34 cellular contexts compared by ENCODE assay signal in the genomic region with DNA sequence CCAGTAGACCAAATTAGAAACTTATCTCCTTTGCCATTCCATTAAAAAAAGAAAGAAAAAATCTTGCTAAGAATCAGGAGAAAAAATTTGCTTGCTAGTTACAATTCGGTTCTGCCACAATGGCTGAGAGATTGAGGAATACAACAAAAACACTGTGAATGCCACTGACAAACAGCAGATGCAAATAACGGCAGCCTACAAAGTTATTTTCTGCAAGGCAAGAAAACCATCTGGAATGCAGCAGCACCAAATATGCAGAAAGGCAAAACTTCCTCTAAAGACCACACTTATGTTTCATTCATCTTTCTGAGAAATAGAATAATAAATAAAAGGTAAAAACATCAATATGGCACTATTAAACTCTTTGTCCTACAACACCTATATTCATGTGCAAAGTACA.
DNase-seq lines count a peak whose midpoint lies in the region; ATAC-seq, FAIRE-seq and TF ChIP-seq lines count a peak whose summit lies in the region.
"Had no signal": no experiment of that assay in that cellular context is flagged by ENCODE, and none has a peak within 500 bp of the region (broad histone marks: within the 10 kb centered on the region; RNA-seq: fewer than 3 reads in every experiment).

No MANE protein-coding gene starts in this region.

- DNase-seq in AG20443 (ENCODE audit: low spot score): peak; percentile 20
- no peak for DNase-seq in SK-N-SH
- DNase-seq in H1 (ENCODE audit: low read depth in 1 of 2, low spot score in 2 of 2): no peak
- no peak for DNase-seq in neural crest cell (ENCODE audit: low read depth, low spot score)
- DNase-seq in naive thymus-derived CD8-positive, alpha-beta T cell: no peak
- DNase-seq in occipital lobe (lab: John Stamatoyannopoulos, UW): no peak
- no peak for DNase-seq in activated effector memory CD4-positive, alpha-beta T cell treated with anti-CD3 and anti-CD28 coated beads, Interleukin-2, amount 50 U/mL, for 16 hours
- DNase-seq: activated CD4-positive, alpha-beta T cell treated with anti-CD3 and anti-CD28 coated beads for 4 hours; activated CD8-positive, alpha-beta T cell treated with anti-CD3 and anti-CD28 coated beads, Interleukin-2, amount 10 ng/mL, durations not matched to agents 7 days and 5 days; activated naive CD4-positive, alpha-beta T cell treated with anti-CD3 and anti-CD28 coated beads, Interleukin-2, amount 50 U/mL, for 16 hours; cortex of kidney; effector memory CD4-positive, alpha-beta T cell; erythroblast; H9; heart left ventricle; islet precursor cell; MG63; midbrain; NCI-H2081 treated with DMSO at 0.1 percent for 48 hours; NCI-H2227 treated with DMSO at 0.1 percent for 48 hours; NCI-H526 treated with DMSO at 0.1 percent for 48 hours; NK-92 treated with Interleukin-12 subunit alpha and Interleukin-12 subunit beta, amount 100 ng/mL, for 24 hours; PC-9; right cardiac atrium; Right ventricle myocardium superior; spleen; stimulated activated CD4-positive, alpha-beta T cell treated with anti-CD3 and anti-CD28 coated beads, Interleukin-2, amount 100 ng/mL, for 24 hours; stimulated activated CD8-positive, alpha-beta memory T cell treated with anti-CD3 and anti-CD28 coated beads, Interleukin-4, amount 100 ng/mL, for 48 hours; testis had no signal

- H2BK120ac ChIP-seq in H1 (replicated peaks; ENCODE audit: low read depth, low read length): no peak overlapping the region

- no peak overlapping the region for H2BK5ac ChIP-seq in H1 (ENCODE audit: low read depth, low read length)

- peaks cover 3% of the 10 kb centered on the region for H3K36me3 Mint-ChIP-seq in neural crest cell (ENCODE audit: low read depth)
- H3K36me3 Mint-ChIP-seq in naive thymus-derived CD8-positive, alpha-beta T cell: no peaks in the 10 kb centered on the region
- H3K36me3 Mint-ChIP-seq: natural killer cell treated with Interleukin-12 subunit alpha and Interleukin-12 subunit beta and Interleukin-15 and Interleukin-18, amount 100 ng/mL, for 72 hours had no signal

- H3K9ac ChIP-seq in SK-N-SH: no peak overlapping the region
- no peak overlapping the region for H3K9ac ChIP-seq in H1 (replicated peaks in 1 of 4; ENCODE audit: extremely low read depth in 1 of 4, low read depth in 3 of 4, low read length in 3 of 4)
- H3K9ac ChIP-seq: BLaER1 treated with 17β-estradiol and CSF1 and Interleukin-3, amounts not matched to agents 10 nM and 100 nM; KMS-11 had no signal

- H2AK5ac ChIP-seq in H1 (ENCODE audit: low read depth, low read length): no peak overlapping the region

- FAIRE-seq in H1 (lab: Jason Lieb, UNC): no peak
- FAIRE-seq: GM12892 had no signal

- H3K9me3 Mint-ChIP-seq in neural crest cell: no peaks in the 10 kb centered on the region
- H3K9me3 Mint-ChIP-seq in naive thymus-derived CD8-positive, alpha-beta T cell: no peaks in the 10 kb centered on the region
- H3K9me3 Mint-ChIP-seq: H9; natural killer cell treated with Interleukin-12 subunit alpha and Interleukin-12 subunit beta and Interleukin-15 and Interleukin-18, amount 100 ng/mL, for 72 hours; stimulated activated naive CD8-positive, alpha-beta T cell treated with anti-CD3 and anti-CD28 coated beads, Interleukin-15, Interleukin-2, amounts not matched to agents 100 ng/mL and 50 ng/mL, for 24 hours had no signal

- H3K4me3 Mint-ChIP-seq in neural crest cell: no peak overlapping the region
- H3K4me3 Mint-ChIP-seq in naive thymus-derived CD8-positive, alpha-beta T cell: no peak overlapping the region
- H3K4me3 Mint-ChIP-seq: activated CD8-positive, alpha-beta T cell treated with anti-CD3 and anti-CD28 coated beads, Interleukin-2, amount 10 ng/mL, durations not matched to agents 7 days and 5 days; H9; natural killer cell treated with Interleukin-12 subunit alpha and Interleukin-12 subunit beta and Interleukin-15 and Interleukin-18, amount 100 ng/mL, for 72 hours; stimulated activated naive CD8-positive, alpha-beta T cell treated with anti-CD3 and anti-CD28 coated beads, Interleukin-15, Interleukin-2, amounts not matched to agents 100 ng/mL and 50 ng/mL, for 24 hours had no signal

- H4K8ac ChIP-seq in H1 (ENCODE audit: extremely low read depth, insufficient read depth, low read length): no peak overlapping the region

- no peak for TF ChIP-seq RAD21 in SK-N-SH (IDR thresholded peaks at IDR 0.05; ENCODE audit: low read length)
- no peak for TF ChIP-seq RAD21 in H1 (IDR thresholded peaks at IDR 0.05 in 1 of 2, conservative IDR thresholded peaks at IDR 0.05 in 1 of 2; ENCODE audit: low read depth in 2 of 2, low read length in 2 of 2)

- H3K4ac ChIP-seq in H1 (replicated peaks; ENCODE audit: insufficient read length, low read depth, low read length): no peak overlapping the region

- no peak overlapping the region for H4K91ac ChIP-seq in H1 (replicated peaks; ENCODE audit: insufficient read length, low read length)

- H3F3A ChIP-seq in SK-N-SH (replicated peaks; ENCODE audit: insufficient read depth): peaks cover 52% of the 10 kb centered on the region

- H3K9me2 ChIP-seq in SK-N-SH: no peaks in the 10 kb centered on the region

- H3K4me2 ChIP-seq in SK-N-SH (peak overlapping the region; percentile 60), H1 (ENCODE audit: insufficient read depth in 1 of 2, low read depth in 2 of 2, low read length in 2 of 2) (peak overlapping the region; percentile 13 to 23; a peak in 2 of 4 replicates)
- H3K4me2 ChIP-seq: KMS-11, PC-9 had no signal

- H3K9me3 ChIP-seq in SK-N-SH (no peaks in the 10 kb centered on the region), H1 (ENCODE audit: insufficient read depth in 2 of 2, low read depth in 1 of 2, low read length in 1 of 2) (no peaks in the 10 kb centered on the region)
- H3K9me3 ChIP-seq: BLaER1 treated with 17β-estradiol and CSF1 and Interleukin-3, amounts not matched to agents 10 nM and 100 nM; heart left ventricle; MG63; spleen; testis had no signal

- H3K23me2 ChIP-seq in H1 (ENCODE audit: low read depth, low read length): no peaks in the 10 kb centered on the region

- no peak for ATAC-seq in naive thymus-derived CD8-positive, alpha-beta T cell
- ATAC-seq: activated CD8-positive, alpha-beta T cell treated with anti-CD3 and anti-CD28 coated beads, Interleukin-2, amount 10 ng/mL, durations not matched to agents 7 days and 5 days; heart left ventricle; natural killer cell treated with Interleukin-12 subunit alpha and Interleukin-12 subunit beta and Interleukin-15 and Interleukin-18, amount 100 ng/mL, for 72 hours; right cardiac atrium had no signal

- no peak overlapping the region for H3K18ac ChIP-seq in H1 (ENCODE audit: extremely low read depth, low read length)

- peaks cover 69% of the 10 kb centered on the region for H3K4me1 Mint-ChIP-seq in neural crest cell
- peaks cover 5 to 18% (median 9%) of the 10 kb centered on the region in 4 donors for H3K4me1 Mint-ChIP-seq in naive thymus-derived CD8-positive, alpha-beta T cell

- CTCF ChIA-PET in SK-N-SH (lab: Yijun Ruan, JAX) (interaction anchor here (2.1 kb wide), 1 partner anchor 12 kb away, joined by 5 read pairs; no protein-coding TSS in a partner anchor), H1 (lab: Charles Lee; ENCODE audit: partially characterized antibody) (interaction anchor here (0.8 to 1.5 kb wide), 6 partner anchors 9 to 103 kb away, joined by 3 to 5 read pairs (median 3); no protein-coding TSS in a partner anchor)

- H2BK12ac ChIP-seq in H1 (ENCODE audit: low read depth, low read length): no peak overlapping the region

- no peak overlapping the region for H3K56ac ChIP-seq in H1 (replicated peaks; ENCODE audit: insufficient read length, low read depth, low read length)

- peak overlapping the region; percentile 25 for H3K27ac Mint-ChIP-seq in neural crest cell (ENCODE audit: unreplicated experiment)
- H3K27ac Mint-ChIP-seq in naive thymus-derived CD8-positive, alpha-beta T cell: peak overlapping the region in 1 of 10 donors; percentile 78
- H3K27ac Mint-ChIP-seq: activated CD8-positive, alpha-beta T cell treated with anti-CD3 and anti-CD28 coated beads, Interleukin-2, amount 10 ng/mL, durations not matched to agents 7 days and 5 days; natural killer cell treated with Interleukin-12 subunit alpha and Interleukin-12 subunit beta and Interleukin-15 and Interleukin-18, amount 100 ng/mL, for 72 hours; stimulated activated naive CD8-positive, alpha-beta T cell treated with anti-CD3 and anti-CD28 coated beads, Interleukin-15, Interleukin-2, amounts not matched to agents 100 ng/mL and 50 ng/mL, for 24 hours had no signal

- H2AFZ ChIP-seq in SK-N-SH (ENCODE audit: low read depth) (no peak overlapping the region), H1 (ENCODE audit: low read length) (no peak overlapping the region)
- H2AFZ ChIP-seq: PC-9 had no signal

- H3K14ac ChIP-seq in H1 (ENCODE audit: insufficient read length): no peak overlapping the region

- H3K23ac ChIP-seq in H1 (ENCODE audit: insufficient read length): no peak overlapping the region

- H3K27ac ChIP-seq in SK-N-SH (ENCODE audit: low read depth in 2 of 2, low read length in 1 of 2) (peak overlapping the region; percentile 48 to 66; a peak in 2 of 4 replicates), H1 (ENCODE audit: low read depth, low read length) (no peak overlapping the region)
- H3K27ac ChIP-seq: BLaER1 treated with 17β-estradiol and CSF1 and Interleukin-3, amounts not matched to agents 10 nM and 100 nM; KMS-11; spleen; testis had no signal

- peaks cover 97% of the 10 kb centered on the region for H3K79me2 ChIP-seq in SK-N-SH (ENCODE audit: insufficient read depth)
- peaks cover 24 to 98% of the 10 kb centered on the region in 2 experiments for H3K79me2 ChIP-seq in H1 (ENCODE audit: control insufficient read depth in 1 of 2, insufficient read depth in 2 of 2, low read length in 2 of 2)

- H3K27me3 ChIP-seq in SK-N-SH (ENCODE audit: insufficient read depth): no peaks in the 10 kb centered on the region
- H3K27me3 ChIP-seq in H1 (replicated peaks in 1 of 4; ENCODE audit: control insufficient read depth in 3 of 4, extremely low read depth in 1 of 4, insufficient read depth in 3 of 4, low read length in 3 of 4): no peaks in the 10 kb centered on the region
- H3K27me3 ChIP-seq: BLaER1 treated with 17β-estradiol and CSF1 and Interleukin-3, amounts not matched to agents 10 nM and 100 nM; heart left ventricle; MG63; spleen; testis had no signal

- POLR2A ChIA-PET in SK-N-SH (lab: Yijun Ruan, JAX) (no interaction called here), H1 (lab: Charles Lee; ENCODE audit: partially characterized antibody) (interaction anchor here (0.8 to 1.8 kb wide), 2 partner anchors 8 to 50 kb away, joined by 3 to 7 read pairs; no protein-coding TSS in a partner anchor)
- POLR2A ChIA-PET in naive thymus-derived CD8-positive, alpha-beta T cell (lab: Charles Lee): no interaction called here

- TF ChIP-seq CTCF in SK-N-SH (IDR thresholded peaks at IDR 0.05): no peak
- TF ChIP-seq CTCF in H1 (IDR thresholded peaks at IDR 0.05; ENCODE audit: control extremely low read depth in 1 of 3, insufficient read depth in 1 of 3, low read depth in 1 of 3, low read length in 3 of 3): no peak
- no peak for TF ChIP-seq CTCF in neural crest cell (conservative IDR thresholded peaks at IDR 0.05)

- no peak overlapping the region for H2BK20ac ChIP-seq in H1 (ENCODE audit: low read length)

- no peaks in the 10 kb centered on the region for H3K27me3 Mint-ChIP-seq in neural crest cell (ENCODE audit: low read depth)
- H3K27me3 Mint-ChIP-seq in naive thymus-derived CD8-positive, alpha-beta T cell: peaks cover 0 to 8% (median 1%) of the 10 kb centered on the region in 5 donors
- H3K27me3 Mint-ChIP-seq: stimulated activated naive CD8-positive, alpha-beta T cell treated with anti-CD3 and anti-CD28 coated beads, Interleukin-15, Interleukin-2, amounts not matched to agents 100 ng/mL and 50 ng/mL, for 24 hours had no signal

- no peak for TF ChIP-seq POLR2A in H1 (IDR thresholded peaks at IDR 0.05; ENCODE audit: control extremely low read depth in 1 of 2, low read depth in 2 of 2, low read length in 2 of 2)

- no peak overlapping the region for H2BK15ac ChIP-seq in H1 (ENCODE audit: low read length)

- H3K36me3 ChIP-seq in SK-N-SH (replicated peaks in 1 of 2; ENCODE audit: control insufficient read depth in 1 of 2, insufficient read depth in 2 of 2, low read length in 1 of 2) (peaks cover 5 to 7% of the 10 kb centered on the region in 2 experiments), H1 (ENCODE audit: control insufficient read depth in 2 of 4, insufficient read depth in 4 of 4, low read length in 3 of 4) (no peaks in the 10 kb centered on the region)
- H3K36me3 ChIP-seq: heart left ventricle, spleen had no signal

- H4K20me1 ChIP-seq in SK-N-SH (ENCODE audit: insufficient read depth) (peaks cover 94% of the 10 kb centered on the region), H1 (replicated peaks in 1 of 2; ENCODE audit: control insufficient read depth in 1 of 2, insufficient read depth in 2 of 2, low read length in 2 of 2) (peaks cover 28 to 29% of the 10 kb centered on the region in 2 experiments)

- WGBS in SK-N-SH (ENCODE audit: low lambda C conversion rate): 53% methylated on average over 2 of the region's 2 CpGs
- WGBS in H1 (ENCODE audit: extremely low coverage in 1 of 2, insufficient coverage in 1 of 2, insufficient read length in 1 of 2, insufficient replicate concordance in 2 of 2, low coverage in 1 of 2, low lambda C conversion rate in 2 of 2, missing lambda C conversion rate in 1 of 2), 2 experiments: 64% methylated on average over 2 of the region's 2 CpGs; no CpG with 5 or more reads in 1 of the 2 experiments

- peaks cover 19 to 52% of the 10 kb centered on the region in 2 experiments for H3K4me1 ChIP-seq in SK-N-SH (ENCODE audit: control insufficient read depth in 1 of 2, insufficient read depth in 2 of 2, low read depth in 1 of 2, low read length in 1 of 2)
- H3K4me1 ChIP-seq in H1 (replicated peaks in 1 of 4; ENCODE audit: control insufficient read depth in 3 of 4, insufficient read depth in 4 of 4, low read length in 3 of 4): peaks cover 2 to 18% (median 12%) of the 10 kb centered on the region in 4 experiments; a peak in 5 of 7 replicates

- H3K4me3 ChIP-seq in SK-N-SH (ENCODE audit: low read depth in 2 of 2, low read length in 1 of 2): no peak overlapping the region
- H3K4me3 ChIP-seq in H1 (ENCODE audit: extremely low read depth in 1 of 4, insufficient read depth in 2 of 4, low read depth in 3 of 4, low read length in 4 of 4): no peak overlapping the region
- H3K4me3 ChIP-seq: BLaER1 treated with 17β-estradiol and CSF1 and Interleukin-3, amounts not matched to agents 10 nM and 100 nM; heart left ventricle; MG63; PC-9; spleen; testis had no signal

- no peak overlapping the region for H4K5ac ChIP-seq in H1 (ENCODE audit: insufficient read length, low read depth, low read length)

- TF ChIP-seq EP300 in SK-N-SH (IDR thresholded peaks at IDR 0.05; ENCODE audit: borderline replicate concordance in 1 of 2, low read depth in 1 of 2, low read length in 1 of 2) (no peak), H1 (IDR thresholded peaks at IDR 0.05; ENCODE audit: borderline replicate concordance in 1 of 2, low read depth in 2 of 2, low read length in 2 of 2) (no peak)

- peaks cover 12% of the 10 kb centered on the region for H3K79me1 ChIP-seq in H1 (ENCODE audit: low read depth, low read length)
